39 cellular contexts compared by ENCODE assay signal in the genomic region with DNA sequence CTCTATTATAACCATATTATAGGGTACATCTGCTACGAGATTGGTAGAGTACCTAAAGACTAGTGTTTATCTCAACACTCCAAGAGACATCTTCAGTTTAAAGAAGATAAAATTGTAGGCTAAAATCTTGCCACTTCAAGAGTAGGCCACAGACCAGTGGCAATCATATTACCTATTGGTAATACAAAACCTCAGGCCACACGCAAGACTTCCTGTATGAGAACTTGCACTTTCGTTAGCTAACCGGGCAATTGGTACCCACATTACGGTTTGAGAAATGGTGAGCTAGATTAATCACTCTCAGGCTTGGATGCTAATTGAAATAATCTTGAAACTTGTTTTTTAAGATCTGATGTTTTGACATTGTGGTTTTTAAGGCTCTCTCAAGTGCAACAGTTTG.
"Had no signal": no experiment of that assay in that cellular context is flagged by ENCODE, and none has a peak within 500 bp of the region (broad histone marks: within the 10 kb centered on the region; RNA-seq: fewer than 3 reads in every experiment).

No MANE protein-coding gene starts in this region.

- H3K4me3 Mint-ChIP-seq: activated naive CD4-positive, alpha-beta T cell treated with anti-CD3 and anti-CD28 coated beads for 36 hours; activated naive CD4-positive, alpha-beta T cell treated with anti-CD3 and anti-CD28 coated beads, Interleukin-2, amount 10 ng/mL, durations not matched to agents 7 days and 5 days; activated naive CD4-positive, alpha-beta T cell treated with anti-CD3 and anti-CD28 coated beads, Interleukin-2, amount 50 U/mL, for 24 hours; activated naive CD8-positive, alpha-beta T cell; activated naive CD8-positive, alpha-beta T cell treated with anti-CD3 and anti-CD28 coated beads for 36 hours; activated naive CD8-positive, alpha-beta T cell treated with anti-CD3 and anti-CD28 coated beads, Interleukin-2, amount 10 ng/mL, durations not matched to agents 7 days and 5 days; activated naive CD8-positive, alpha-beta T cell treated with anti-CD3 and anti-CD28 coated beads, Interleukin-2, amount 50 U/mL, for 24 hours; activated T-cell treated with anti-CD3 and anti-CD28 coated beads, Interleukin-2, amount 50 U/mL, for 72 hours; activated T-helper 1 cell treated with anti-CD3 and anti-CD28 coated beads, Interleukin-12 subunit alpha, Interleukin-12 subunit beta, Interleukin-2, Interleukin-4 antibody, amounts not matched to agents 30 ng/mL and 10 ng/mL and 1 ng/mL, durations not matched to agents 14 hours and 24 hours and 36 hours; activated T-helper 17 cell treated with anti-CD3 and anti-CD28 coated beads, Interleukin-2, amount 50 U/mL, for 72 hours; brain; central memory CD8-positive, alpha-beta T cell had no signal

- H3K27ac ChIP-seq: adrenal gland, ascending aorta, body of pancreas, brain microvascular endothelial cell, breast epithelium, cardiac muscle cell, colonic mucosa had no signal

- H3K9me3 ChIP-seq: body of pancreas, colonic mucosa had no signal

- H3K4me3 ChIP-seq: adrenal gland, ascending aorta, body of pancreas, breast epithelium, cardiac muscle cell, colonic mucosa had no signal

- H3K4me1 ChIP-seq: adrenal gland, ascending aorta, body of pancreas, breast epithelium, colonic mucosa had no signal

- H3K27ac Mint-ChIP-seq: activated naive CD4-positive, alpha-beta T cell treated with anti-CD3 and anti-CD28 coated beads for 36 hours; activated naive CD4-positive, alpha-beta T cell treated with anti-CD3 and anti-CD28 coated beads, Interleukin-2, amount 10 ng/mL, durations not matched to agents 7 days and 5 days; activated naive CD4-positive, alpha-beta T cell treated with anti-CD3 and anti-CD28 coated beads, Interleukin-2, amount 50 U/mL, for 24 hours; activated naive CD4-positive, alpha-beta T cell treated with anti-CD3 and anti-CD28 coated beads, Interleukin-2, amount 50 U/mL, for 72 hours; activated naive CD8-positive, alpha-beta T cell; activated naive CD8-positive, alpha-beta T cell treated with anti-CD3 and anti-CD28 coated beads for 36 hours; activated naive CD8-positive, alpha-beta T cell treated with anti-CD3 and anti-CD28 coated beads, Interleukin-2, amount 10 ng/mL, durations not matched to agents 7 days and 5 days; activated naive CD8-positive, alpha-beta T cell treated with anti-CD3 and anti-CD28 coated beads, Interleukin-2, amount 50 U/mL, for 24 hours; activated T-cell treated with anti-CD3 and anti-CD28 coated beads, Interleukin-2, amount 50 U/mL, for 72 hours; activated T-helper 1 cell treated with anti-CD3 and anti-CD28 coated beads, Interleukin-12 subunit alpha, Interleukin-12 subunit beta, Interleukin-2, Interleukin-4 antibody, amounts not matched to agents 30 ng/mL and 10 ng/mL and 1 ng/mL, durations not matched to agents 14 hours and 24 hours and 36 hours; activated T-helper 17 cell treated with anti-CD3 and anti-CD28 coated beads, Interleukin-2, amount 50 U/mL, for 72 hours; activated T-helper 2 cell treated with anti-CD3 and anti-CD28 coated beads, Interferon-gamma antibody, Interleukin-2, Interleukin-4, amounts not matched to agents 10 μg/mL and 5 μg/mL and 100 μg/mL, durations not matched to agents 14 hours and 24 hours and 36 hours; brain had no signal

- ATAC-seq: activated naive CD4-positive, alpha-beta T cell treated with anti-CD3 and anti-CD28 coated beads, Interleukin-2, amount 50 U/mL, for 72 hours; activated naive CD8-positive, alpha-beta T cell treated with anti-CD3 and anti-CD28 coated beads, Interleukin-2, amount 50 U/mL, for 24 hours; activated T-cell treated with anti-CD3 and anti-CD28 coated beads, Interleukin-2, amount 50 U/mL, for 72 hours; activated T-helper 17 cell treated with anti-CD3 and anti-CD28 coated beads, Interleukin-2, amount 50 U/mL, for 72 hours; body of pancreas had no signal

- H3K27me3 ChIP-seq: adrenal gland, ascending aorta, body of pancreas, brain microvascular endothelial cell, breast epithelium, cardiac muscle cell, colonic mucosa had no signal

- H3K27me3 Mint-ChIP-seq: activated naive CD4-positive, alpha-beta T cell treated with anti-CD3 and anti-CD28 coated beads, Interleukin-2, amount 10 ng/mL, durations not matched to agents 7 days and 5 days; activated naive CD4-positive, alpha-beta T cell treated with anti-CD3 and anti-CD28 coated beads, Interleukin-2, amount 50 U/mL, for 24 hours; activated naive CD8-positive, alpha-beta T cell; activated naive CD8-positive, alpha-beta T cell treated with anti-CD3 and anti-CD28 coated beads for 36 hours; activated naive CD8-positive, alpha-beta T cell treated with anti-CD3 and anti-CD28 coated beads, Interleukin-2, amount 10 ng/mL, durations not matched to agents 7 days and 5 days; activated naive CD8-positive, alpha-beta T cell treated with anti-CD3 and anti-CD28 coated beads, Interleukin-2, amount 50 U/mL, for 24 hours; activated T-helper 17 cell treated with anti-CD3 and anti-CD28 coated beads, Interleukin-2, amount 50 U/mL, for 72 hours; brain; central memory CD8-positive, alpha-beta T cell had no signal

- FAIRE-seq: astrocyte, bronchial epithelial cell, colon had no signal

- DNase-seq: activated effector memory CD4-positive, alpha-beta T cell treated with anti-CD3 and anti-CD28 coated beads, Interleukin-2, amount 50 U/mL, for 16 hours; activated effector memory CD4-positive, alpha-beta T cell treated with Interleukin-2 at 50 U/mL for 16 hours; activated gamma-delta T cell; activated gamma-delta T cell treated with Interleukin-2 at 50 U/mL for 16 hours; activated naive CD4-positive, alpha-beta T cell; activated naive CD4-positive, alpha-beta T cell treated with anti-CD3 and anti-CD28 coated beads for 36 hours; activated naive CD4-positive, alpha-beta T cell treated with anti-CD3 and anti-CD28 coated beads, Interleukin-2, amount 10 ng/mL, durations not matched to agents 7 days and 5 days; activated naive CD4-positive, alpha-beta T cell treated with anti-CD3 and anti-CD28 coated beads, Interleukin-2, amount 50 U/mL, for 16 hours; activated naive CD4-positive, alpha-beta T cell treated with Interleukin-2 at 50 U/mL for 16 hours; activated naive CD8-positive, alpha-beta T cell treated with anti-CD3 and anti-CD28 coated beads for 36 hours; activated naive CD8-positive, alpha-beta T cell treated with anti-CD3 and anti-CD28 coated beads, Interleukin-2, amount 10 ng/mL, durations not matched to agents 7 days and 5 days; activated naive CD8-positive, alpha-beta T cell treated with anti-CD3 and anti-CD28 coated beads, Interleukin-2, amount 50 U/mL, for 24 hours; activated T-cell treated with anti-CD3 and anti-CD28 coated beads, Interleukin-2, amount 50 U/mL, for 48 hours; activated T-cell treated with anti-CD3 and anti-CD28 coated beads, Interleukin-2, amount 50 U/mL, for 72 hours; adrenal gland; amniotic stem cell; amygdala; anterior cingulate cortex; aorta; body of pancreas; brain microvascular endothelial cell; caudate nucleus; central memory CD4-positive, alpha-beta T cell; cerebellar nuclear complex; colonic mucosa had no signal

- H3K36me3 ChIP-seq: adrenal gland, ascending aorta, brain microvascular endothelial cell, breast epithelium, cardiac muscle cell, colonic mucosa had no signal

- H3K36me3 Mint-ChIP-seq: activated naive CD4-positive, alpha-beta T cell treated with anti-CD3 and anti-CD28 coated beads, Interleukin-2, amount 10 ng/mL, durations not matched to agents 7 days and 5 days; activated naive CD4-positive, alpha-beta T cell treated with anti-CD3 and anti-CD28 coated beads, Interleukin-2, amount 50 U/mL, for 24 hours; activated naive CD4-positive, alpha-beta T cell treated with anti-CD3 and anti-CD28 coated beads, Interleukin-2, amount 50 U/mL, for 72 hours; activated naive CD8-positive, alpha-beta T cell; activated naive CD8-positive, alpha-beta T cell treated with anti-CD3 and anti-CD28 coated beads for 36 hours; activated naive CD8-positive, alpha-beta T cell treated with anti-CD3 and anti-CD28 coated beads, Interleukin-2, amount 10 ng/mL, durations not matched to agents 7 days and 5 days; brain had no signal

- H3K4me1 Mint-ChIP-seq: activated naive CD4-positive, alpha-beta T cell treated with anti-CD3 and anti-CD28 coated beads, Interleukin-2, amount 10 ng/mL, durations not matched to agents 7 days and 5 days; activated naive CD4-positive, alpha-beta T cell treated with anti-CD3 and anti-CD28 coated beads, Interleukin-2, amount 50 U/mL, for 24 hours; activated naive CD8-positive, alpha-beta T cell treated with anti-CD3 and anti-CD28 coated beads for 36 hours; activated naive CD8-positive, alpha-beta T cell treated with anti-CD3 and anti-CD28 coated beads, Interleukin-2, amount 10 ng/mL, durations not matched to agents 7 days and 5 days; activated naive CD8-positive, alpha-beta T cell treated with anti-CD3 and anti-CD28 coated beads, Interleukin-2, amount 50 U/mL, for 24 hours; activated T-helper 17 cell treated with anti-CD3 and anti-CD28 coated beads, Interleukin-2, amount 50 U/mL, for 72 hours; brain; central memory CD8-positive, alpha-beta T cell had no signal
